13 cellular contexts compared by ENCODE assay signal in the genomic region with DNA sequence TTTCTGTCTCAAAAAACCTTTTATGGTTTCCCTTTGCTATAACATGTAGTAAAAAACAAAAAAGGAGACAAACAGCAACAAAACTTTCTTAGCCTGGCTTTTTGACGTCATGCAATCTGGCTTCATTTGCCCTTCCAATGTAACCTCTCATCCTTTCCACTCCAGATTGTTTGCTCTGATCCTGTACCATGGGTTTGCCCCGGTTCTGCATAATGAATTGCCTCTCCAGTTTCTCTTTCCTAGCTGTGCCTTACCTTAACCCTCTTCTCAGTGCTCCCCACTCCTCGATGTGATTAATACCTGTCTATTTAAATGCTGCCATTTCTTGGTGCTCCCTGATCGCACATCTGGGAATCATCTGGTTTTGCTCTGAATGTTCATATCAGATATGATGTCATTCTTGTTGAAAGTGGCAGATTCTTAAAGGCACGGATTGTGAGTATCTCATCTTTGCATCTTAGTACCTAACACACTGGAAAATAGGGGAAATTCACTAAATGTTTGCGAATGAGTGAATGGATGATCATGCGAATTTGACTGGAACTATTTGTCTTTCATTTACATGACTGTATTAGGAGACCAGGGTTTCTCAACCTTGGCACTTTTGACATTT.
"Had no signal": no experiment of that assay in that cellular context is flagged by ENCODE, and none has a peak within 500 bp of the region (broad histone marks: within the 10 kb centered on the region; RNA-seq: fewer than 3 reads in every experiment).

No MANE protein-coding gene starts in this region.

- H3K9me3 ChIP-seq: ascending aorta, colonic mucosa, gastrocnemius medialis had no signal

- H3K27ac ChIP-seq: ascending aorta, colonic mucosa, gastrocnemius medialis had no signal

- H3K27me3 Mint-ChIP-seq: activated CD4-positive, alpha-beta T cell treated with anti-CD3 and anti-CD28 coated beads, Interleukin-2, amount 10 ng/mL, durations not matched to agents 24 days and 14 days; activated naive CD4-positive, alpha-beta T cell treated with anti-CD3 and anti-CD28 coated beads, Interleukin-2, amount 10 ng/mL, durations not matched to agents 7 days and 5 days; activated T-cell treated with anti-CD3 and anti-CD28 coated beads, Interleukin-2, amount 50 U/mL, for 24 hours; central memory CD8-positive, alpha-beta T cell; stimulated activated naive B cell treated with anti-CD40 and anti-IgM and Interleukin-4, amounts not matched to agents 10 μg/mL and 1 μg/mL and 100 μg/mL, for 72 hours had no signal

- H3K36me3 Mint-ChIP-seq: activated naive CD4-positive, alpha-beta T cell treated with anti-CD3 and anti-CD28 coated beads, Interleukin-2, amount 10 ng/mL, durations not matched to agents 7 days and 5 days; stimulated activated naive B cell treated with anti-CD40 and anti-IgM and Interleukin-4, amounts not matched to agents 10 μg/mL and 1 μg/mL and 100 μg/mL, for 72 hours had no signal

- H3K9me3 Mint-ChIP-seq: activated CD4-positive, alpha-beta T cell treated with anti-CD3 and anti-CD28 coated beads, Interleukin-2, amount 10 ng/mL, durations not matched to agents 24 days and 14 days; activated T-cell treated with anti-CD3 and anti-CD28 coated beads, Interleukin-2, amount 50 U/mL, for 24 hours; stimulated activated naive B cell treated with anti-CD40 and anti-IgM and Interleukin-4, amounts not matched to agents 10 μg/mL and 1 μg/mL and 100 μg/mL, for 72 hours had no signal

- H3K4me3 Mint-ChIP-seq: activated CD4-positive, alpha-beta T cell treated with anti-CD3 and anti-CD28 coated beads, Interleukin-2, amount 10 ng/mL, durations not matched to agents 24 days and 14 days; activated CD8-positive, alpha-beta T cell treated with anti-CD3 and anti-CD28 coated beads, Interleukin-2, amount 10 ng/mL, durations not matched to agents 7 days and 5 days; activated naive CD4-positive, alpha-beta T cell treated with anti-CD3 and anti-CD28 coated beads, Interleukin-2, amount 10 ng/mL, durations not matched to agents 7 days and 5 days; activated T-cell treated with anti-CD3 and anti-CD28 coated beads, Interleukin-2, amount 50 U/mL, for 24 hours; central memory CD8-positive, alpha-beta T cell; nephron progenitor cell; stimulated activated naive B cell treated with anti-CD40 and anti-IgM and Interleukin-4, amounts not matched to agents 10 μg/mL and 1 μg/mL and 100 μg/mL, for 72 hours had no signal

- DNase-seq: activated CD4-positive, alpha-beta T cell treated with anti-CD3 and anti-CD28 coated beads, Interleukin-2, amount 10 ng/mL, durations not matched to agents 24 days and 14 days; activated CD8-positive, alpha-beta T cell treated with anti-CD3 and anti-CD28 coated beads, Interleukin-2, amount 10 ng/mL, durations not matched to agents 7 days and 5 days; activated naive CD4-positive, alpha-beta T cell treated with anti-CD3 and anti-CD28 coated beads, Interleukin-2, amount 10 ng/mL, durations not matched to agents 7 days and 5 days; activated T-cell treated with anti-CD3 and anti-CD28 coated beads, Interleukin-2, amount 50 U/mL, for 24 hours; colonic mucosa; gastrocnemius medialis; head of caudate nucleus; kidney; nephron progenitor cell; nucleus accumbens; stimulated activated naive B cell treated with anti-CD40 and anti-IgM and Interleukin-4, amounts not matched to agents 10 μg/mL and 1 μg/mL and 100 μg/mL, for 72 hours had no signal

- H3K27ac Mint-ChIP-seq: activated CD4-positive, alpha-beta T cell treated with anti-CD3 and anti-CD28 coated beads, Interleukin-2, amount 10 ng/mL, durations not matched to agents 24 days and 14 days; activated CD8-positive, alpha-beta T cell treated with anti-CD3 and anti-CD28 coated beads, Interleukin-2, amount 10 ng/mL, durations not matched to agents 7 days and 5 days; activated naive CD4-positive, alpha-beta T cell treated with anti-CD3 and anti-CD28 coated beads, Interleukin-2, amount 10 ng/mL, durations not matched to agents 7 days and 5 days; activated T-cell treated with anti-CD3 and anti-CD28 coated beads, Interleukin-2, amount 50 U/mL, for 24 hours; nephron progenitor cell; stimulated activated naive B cell treated with anti-CD40 and anti-IgM and Interleukin-4, amounts not matched to agents 10 μg/mL and 1 μg/mL and 100 μg/mL, for 72 hours had no signal

- H3K4me3 ChIP-seq: ascending aorta, colonic mucosa, gastrocnemius medialis had no signal

- H3K36me3 ChIP-seq: ascending aorta, colonic mucosa, gastrocnemius medialis had no signal

- H3K4me1 Mint-ChIP-seq: activated CD4-positive, alpha-beta T cell treated with anti-CD3 and anti-CD28 coated beads, Interleukin-2, amount 10 ng/mL, durations not matched to agents 24 days and 14 days; activated naive CD4-positive, alpha-beta T cell treated with anti-CD3 and anti-CD28 coated beads, Interleukin-2, amount 10 ng/mL, durations not matched to agents 7 days and 5 days; central memory CD8-positive, alpha-beta T cell; stimulated activated naive B cell treated with anti-CD40 and anti-IgM and Interleukin-4, amounts not matched to agents 10 μg/mL and 1 μg/mL and 100 μg/mL, for 72 hours had no signal

- H3K27me3 ChIP-seq: ascending aorta, colonic mucosa, gastrocnemius medialis had no signal

- H3K4me1 ChIP-seq: colonic mucosa had no signal
